In the genomic region with DNA sequence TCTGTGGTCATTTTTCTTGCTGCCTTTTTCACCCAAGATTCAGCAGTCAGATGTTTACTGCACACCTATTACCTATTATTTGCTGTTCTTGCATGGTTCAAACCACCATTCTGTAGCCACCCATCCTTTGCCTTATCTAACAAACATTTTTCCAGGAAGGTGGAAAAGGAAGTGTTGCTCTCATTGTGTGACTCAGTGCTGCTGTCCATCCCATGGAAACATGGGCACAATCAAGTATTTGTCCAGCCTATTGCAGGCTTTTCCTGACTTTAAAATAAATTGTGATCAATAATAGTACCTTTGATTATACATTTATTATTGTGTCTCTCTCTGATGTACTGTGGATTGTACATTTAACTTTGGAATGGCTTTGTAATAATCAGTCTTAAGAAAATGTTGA, we compare ENCODE assay signal across 19 cellular contexts. TPM values are rescaled to one million over a fixed set of nuclear protein-coding genes. Genes with fewer than 3 reads are reported as not detected.
A peak's percentile ranks its signal among the peaks of the same experiment; 100 is the strongest.
DNase-seq lines count a peak whose midpoint lies in the region; ATAC-seq and TF ChIP-seq lines count a peak whose summit lies in the region.
"Had no signal": no experiment of that assay in that cellular context is flagged by ENCODE, and none has a peak within 500 bp of the region (broad histone marks: within the 10 kb centered on the region; RNA-seq: fewer than 3 reads in every experiment).

No MANE protein-coding gene starts in this region.

- no peaks in the 10 kb centered on the region for H3K9me3 ChIP-seq in BE2C

- no peaks in the 10 kb centered on the region for H3K27me3 Mint-ChIP-seq in activated T-cell treated with anti-CD3 and anti-CD28 coated beads, Interleukin-2, amount 50 U/mL, for 24 hours
- H3K27me3 Mint-ChIP-seq in Calu3 (ENCODE audit: unreplicated experiment): no peaks in the 10 kb centered on the region
- no peaks in the 10 kb centered on the region for H3K27me3 Mint-ChIP-seq in activated T-helper 17 cell treated with anti-CD3 and anti-CD28 coated beads, Interleukin-2, amount 50 U/mL, for 72 hours
- no peaks in the 10 kb centered on the region for H3K27me3 Mint-ChIP-seq in activated naive CD4-positive, alpha-beta T cell treated with anti-CD3 and anti-CD28 coated beads for 36 hours (ENCODE audit: low read depth)
- H3K27me3 Mint-ChIP-seq: CD4-positive, alpha-beta T cell had no signal

- H3K4me1 ChIP-seq in BE2C: no peaks in the 10 kb centered on the region

- intact Hi-C loops in Calu3 (cut with micrococcal nuclease; ENCODE audit: unreplicated experiment): no loop called here
- intact Hi-C loops in activated naive CD4-positive, alpha-beta T cell treated with anti-CD3 and anti-CD28 coated beads for 36 hours (cut with micrococcal nuclease): no loop called here

- TF ChIP-seq CTCF in Calu3 (IDR thresholded peaks at IDR 0.05; ENCODE audit: unreplicated experiment): no peak
- TF ChIP-seq CTCF in fibroblast of pulmonary artery (IDR thresholded peaks at IDR 0.05; ENCODE audit: low read length, missing control alignments): no peak
- TF ChIP-seq CTCF in BE2C (IDR thresholded peaks at IDR 0.05; ENCODE audit: low read depth, low read length): no peak

- H3K36me3 Mint-ChIP-seq in activated T-cell treated with anti-CD3 and anti-CD28 coated beads, Interleukin-2, amount 50 U/mL, for 24 hours (ENCODE audit: low read depth): peaks cover 92% of the 10 kb centered on the region
- peaks cover 70% of the 10 kb centered on the region for H3K36me3 Mint-ChIP-seq in Calu3 (ENCODE audit: insufficient read depth, unreplicated experiment)
- peaks cover 100% of the 10 kb centered on the region for H3K36me3 Mint-ChIP-seq in activated T-helper 17 cell treated with anti-CD3 and anti-CD28 coated beads, Interleukin-2, amount 50 U/mL, for 72 hours (ENCODE audit: low read depth)
- H3K36me3 Mint-ChIP-seq in activated naive CD4-positive, alpha-beta T cell treated with anti-CD3 and anti-CD28 coated beads for 36 hours (ENCODE audit: low read depth): peaks cover 49% of the 10 kb centered on the region

- H3K27ac Mint-ChIP-seq in activated T-cell treated with anti-CD3 and anti-CD28 coated beads, Interleukin-2, amount 50 U/mL, for 24 hours: peak overlapping the region; percentile 68
- H3K27ac Mint-ChIP-seq in Calu3 (ENCODE audit: unreplicated experiment): no peak overlapping the region
- peak overlapping the region; percentile 16 for H3K27ac Mint-ChIP-seq in activated T-helper 17 cell treated with anti-CD3 and anti-CD28 coated beads, Interleukin-2, amount 50 U/mL, for 72 hours
- H3K27ac Mint-ChIP-seq in activated naive CD4-positive, alpha-beta T cell treated with anti-CD3 and anti-CD28 coated beads for 36 hours: no peak overlapping the region

- BruUV-seq in Calu3 (replicated peaks; lab: Mats Ljungman, UMichigan): TSS peak; percentile 50

- H3K4me3 ChIP-seq in fibroblast of pulmonary artery (replicated peaks; ENCODE audit: low read depth, low read length) (no peak overlapping the region), BE2C (ENCODE audit: low read depth, low read length) (no peak overlapping the region)

- no peaks in the 10 kb centered on the region for H3K9me3 Mint-ChIP-seq in activated T-cell treated with anti-CD3 and anti-CD28 coated beads, Interleukin-2, amount 50 U/mL, for 24 hours
- H3K9me3 Mint-ChIP-seq in Calu3 (ENCODE audit: low read depth, unreplicated experiment): no peaks in the 10 kb centered on the region
- no peaks in the 10 kb centered on the region for H3K9me3 Mint-ChIP-seq in activated T-helper 17 cell treated with anti-CD3 and anti-CD28 coated beads, Interleukin-2, amount 50 U/mL, for 72 hours
- no peaks in the 10 kb centered on the region for H3K9me3 Mint-ChIP-seq in activated naive CD4-positive, alpha-beta T cell treated with anti-CD3 and anti-CD28 coated beads for 36 hours
- H3K9me3 Mint-ChIP-seq: CD4-positive, alpha-beta T cell had no signal

- no peak for ATAC-seq in activated T-helper 17 cell treated with anti-CD3 and anti-CD28 coated beads, Interleukin-2, amount 50 U/mL, for 72 hours (replicated peaks)

- no peaks in the 10 kb centered on the region for H3K27me3 ChIP-seq in BE2C

- no peaks in the 10 kb centered on the region for H3K4me1 Mint-ChIP-seq in activated T-cell treated with anti-CD3 and anti-CD28 coated beads, Interleukin-2, amount 50 U/mL, for 24 hours (ENCODE audit: low read depth)
- no peaks in the 10 kb centered on the region for H3K4me1 Mint-ChIP-seq in Calu3 (ENCODE audit: low read depth, unreplicated experiment)
- H3K4me1 Mint-ChIP-seq in activated T-helper 17 cell treated with anti-CD3 and anti-CD28 coated beads, Interleukin-2, amount 50 U/mL, for 72 hours: no peaks in the 10 kb centered on the region
- peaks cover 4% of the 10 kb centered on the region for H3K4me1 Mint-ChIP-seq in activated naive CD4-positive, alpha-beta T cell treated with anti-CD3 and anti-CD28 coated beads for 36 hours (ENCODE audit: low read depth)

- CTCF ChIA-PET in Calu3 (lab: Charles Lee): interaction anchor here (0.6 kb wide), 1 partner anchor 32 kb away, joined by 3 read pairs; no protein-coding TSS in a partner anchor
- CTCF ChIA-PET in activated naive CD4-positive, alpha-beta T cell treated with anti-CD3 and anti-CD28 coated beads for 36 hours (lab: Charles Lee): interaction anchor here (0.6 to 0.8 kb wide), 3 partner anchors 14 to 387 kb away, joined by 3 to 4 read pairs (median 3); no protein-coding TSS in a partner anchor

- no peak overlapping the region for H3K4me3 Mint-ChIP-seq in activated T-cell treated with anti-CD3 and anti-CD28 coated beads, Interleukin-2, amount 50 U/mL, for 24 hours
- H3K4me3 Mint-ChIP-seq in Calu3 (ENCODE audit: low read depth, unreplicated experiment): no peak overlapping the region
- H3K4me3 Mint-ChIP-seq in activated T-helper 17 cell treated with anti-CD3 and anti-CD28 coated beads, Interleukin-2, amount 50 U/mL, for 72 hours: no peak overlapping the region
- no peak overlapping the region for H3K4me3 Mint-ChIP-seq in activated naive CD4-positive, alpha-beta T cell treated with anti-CD3 and anti-CD28 coated beads for 36 hours
- H3K4me3 Mint-ChIP-seq: CD4-positive, alpha-beta T cell had no signal

- H3K36me3 ChIP-seq in BE2C: peaks cover 24% of the 10 kb centered on the region

- no peak for DNase-seq in activated T-cell treated with anti-CD3 and anti-CD28 coated beads, Interleukin-2, amount 50 U/mL, for 24 hours
- DNase-seq in activated T-cell treated with anti-CD3 and anti-CD28 coated beads for 4 hours: no peak
- no peak for DNase-seq in Calu3
- DNase-seq in fibroblast of pulmonary artery (ENCODE audit: low read depth): peak; percentile 9
- no peak for DNase-seq in activated naive CD4-positive, alpha-beta T cell treated with anti-CD3 and anti-CD28 coated beads for 36 hours
- no peak for DNase-seq in HCEC 1CT
- DNase-seq in BE2C: no peak
- DNase-seq: CD4-positive, alpha-beta T cell; DMS53; EL; GOT3; KG1; MV-4-11; NCI-H2029 treated with DMSO at 0.1 percent for 48 hours; NCI-H2171 treated with DMSO at 0.1 percent for 48 hours; NCI-H446 treated with DMSO at 0.1 percent for 48 hours; NCI-H69; OCI-M1 had no signal

RNA-seq across cellular contexts. Expression of gene USP14, which starts 53.2 kb away (rescaled TPM):
- total RNA-seq in Calu3 (2022): 73.2 and 74.4 TPM in 2 replicates
- total RNA-seq in activated T-helper 17 cell treated with anti-CD3 and anti-CD28 coated beads, Interleukin-2, amount 50 U/mL, for 72 hours: 10 to 100 TPM; 51.0 to 96.6 TPM
- total RNA-seq in activated naive CD4-positive, alpha-beta T cell treated with anti-CD3 and anti-CD28 coated beads for 36 hours: 10 to 100 TPM; 90.0 to 96.6 TPM
- 33.9 TPM for polyA plus RNA-seq in BE2C (2012; ENCODE audit: insufficient read depth, insufficient read length, low read depth)

RNA-seq across cellular contexts. Expression of gene THOC1, which starts 56.3 kb away (rescaled TPM):
- 38.3 and 47.1 TPM in 2 replicates for total RNA-seq in Calu3 (2022)
- 10 to 100 TPM; 71.6 to 99.1 TPM for total RNA-seq in activated T-helper 17 cell treated with anti-CD3 and anti-CD28 coated beads, Interleukin-2, amount 50 U/mL, for 72 hours
- total RNA-seq in activated naive CD4-positive, alpha-beta T cell treated with anti-CD3 and anti-CD28 coated beads for 36 hours: 10 to 100 TPM; 63.5 to 66.2 TPM
- 29.8 TPM for polyA plus RNA-seq in BE2C (2012; ENCODE audit: insufficient read depth, insufficient read length, low read depth)

Comparison
In these comparisons a context has a peak if more than half of its experiments do, and no peak if none do; other contexts are left out.
1. H3K27ac Mint-ChIP-seq: peak in activated T-cell treated with anti-CD3 and anti-CD28 coated beads, Interleukin-2, amount 50 U/mL, for 24 hours (single experiment) and activated T-helper 17 cell treated with anti-CD3 and anti-CD28 coated beads, Interleukin-2, amount 50 U/mL, for 72 hours (single experiment); none in Calu3 (single experiment) and activated naive CD4-positive, alpha-beta T cell treated with anti-CD3 and anti-CD28 coated beads for 36 hours (single experiment).